Comparison of ENCODE assay signal across 12 cellular contexts in genomic region chr2:7744827-7745226, GRCh38.
DNase-seq lines count a peak whose midpoint lies in the region; ATAC-seq lines count a peak whose summit lies in the region.
"Had no signal": no experiment of that assay in that cellular context is flagged by ENCODE, and none has a peak within 500 bp of the region (broad histone marks: within the 10 kb centered on the region; RNA-seq: fewer than 3 reads in every experiment).

No MANE protein-coding gene starts in this region.

- peaks cover 13 to 56% (median 31%) of the 10 kb centered on the region in 4 donors for H3K4me1 Mint-ChIP-seq in naive thymus-derived CD8-positive, alpha-beta T cell

- H3K36me3 Mint-ChIP-seq in naive thymus-derived CD8-positive, alpha-beta T cell, result peaks cover 0 to 10% (median 0%) of the 10 kb centered on the region in 3 donors

- H3K9me3 Mint-ChIP-seq in naive thymus-derived CD8-positive, alpha-beta T cell, result peaks cover 0 to 15% (median 4%) of the 10 kb centered on the region in 9 donors

- H3K4me3 Mint-ChIP-seq in naive thymus-derived CD8-positive, alpha-beta T cell, result peak overlapping the region in 3 of 10 donors; percentile 16 to 42 (median 18)

- H3K27ac Mint-ChIP-seq in naive thymus-derived CD8-positive, alpha-beta T cell, result peak overlapping the region in 7 of 10 donors; percentile 7 to 89 (median 44)

- POLR2A ChIA-PET in naive thymus-derived CD8-positive, alpha-beta T cell (lab: Charles Lee), result no interaction called here

- DNase-seq in activated CD4-positive, alpha-beta T cell treated with anti-CD3 and anti-CD28 coated beads for 48 hours, result peak; percentile 31
- no peak for DNase-seq in activated CD4-positive, alpha-beta T cell treated with anti-CD3 and anti-CD28 coated beads for 4 hours
- DNase-seq in NCI-H2029 treated with DMSO at 0.1 percent for 48 hours (lab: John Stamatoyannopoulos, UW), result peak; percentile 46
- DNase-seq in activated gamma-delta T cell treated with anti-CD3 and anti-CD28 coated beads, Interleukin-2, amount 50 U/mL, for 16 hours (ENCODE audit: low read depth), result peak; percentile 55
- peak in 3 of 10 donors; percentile 12 to 71 (median 33) for DNase-seq in naive thymus-derived CD8-positive, alpha-beta T cell
- no peak for DNase-seq in NCI-H2107 treated with DMSO at 0.1 percent for 48 hours (lab: John Stamatoyannopoulos, UW; ENCODE audit: unreplicated experiment)
- no peak for DNase-seq in NCI-H748 treated with DMSO at 0.1 percent for 48 hours (lab: John Stamatoyannopoulos, UW)
- DNase-seq in ecto neural progenitor cell (ENCODE audit: low spot score), result no peak
- DNase-seq: DMS79 treated with DMSO at 0.1 percent for 48 hours, HCEC 1CT, NCI-H1436 treated with DMSO at 0.1 percent for 48 hours, uterus had no signal

- H3K27me3 Mint-ChIP-seq in naive thymus-derived CD8-positive, alpha-beta T cell, result no peaks in the 10 kb centered on the region

- ATAC-seq in naive thymus-derived CD8-positive, alpha-beta T cell, result peak; percentile 53 to 62

Comparison
In these comparisons a context has a peak if more than half of its experiments do, and no peak if none do; other contexts are left out.
1. DNase-seq: peak in activated CD4-positive, alpha-beta T cell treated with anti-CD3 and anti-CD28 coated beads for 48 hours (single experiment), NCI-H2029 treated with DMSO at 0.1 percent for 48 hours (single experiment) and activated gamma-delta T cell treated with anti-CD3 and anti-CD28 coated beads, Interleukin-2, amount 50 U/mL, for 16 hours (single experiment); none in activated CD4-positive, alpha-beta T cell treated with anti-CD3 and anti-CD28 coated beads for 4 hours (0 of 2), NCI-H2107 treated with DMSO at 0.1 percent for 48 hours (single experiment), NCI-H748 treated with DMSO at 0.1 percent for 48 hours (single experiment) and ecto neural progenitor cell (single experiment).